Comparison of ENCODE assay signal across 1 cellular context in the genomic region with DNA sequence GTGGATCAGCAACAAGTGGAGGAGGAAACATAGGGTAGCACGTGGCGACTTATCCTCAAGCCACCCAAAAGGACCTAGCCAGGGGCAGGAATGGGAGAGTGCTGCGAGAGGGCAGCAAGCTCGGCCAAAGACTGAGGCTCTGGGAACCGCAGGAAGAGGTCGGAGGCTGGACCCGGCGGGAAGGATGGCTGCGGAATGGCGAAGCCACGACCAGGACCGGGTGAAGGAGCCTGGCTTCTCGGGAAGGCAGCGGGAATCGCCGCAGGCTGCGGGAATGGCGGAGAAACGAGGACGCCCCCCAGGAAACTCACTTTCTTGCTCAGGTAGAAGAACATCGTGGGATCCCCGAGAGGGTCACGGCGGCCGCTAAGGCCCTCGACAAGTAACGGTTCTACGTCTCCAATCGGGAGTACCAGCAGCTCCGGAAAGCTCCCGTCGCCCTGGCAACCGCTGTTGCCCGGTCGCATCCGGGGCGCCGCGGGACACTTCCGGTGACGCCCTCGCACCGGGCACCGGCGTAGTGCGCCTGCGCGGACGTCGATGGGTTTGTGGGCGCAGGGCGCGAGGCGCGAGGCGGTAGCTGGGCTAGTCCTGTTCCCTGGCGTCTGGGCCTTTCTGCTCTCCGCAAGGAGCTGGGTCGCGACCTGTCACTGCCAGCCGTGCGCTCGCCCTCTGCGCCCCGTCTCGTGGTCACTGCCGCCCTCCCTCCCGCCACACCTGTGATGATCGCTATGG.
TF ChIP-seq lines count a peak whose summit lies in the region.

A gene (minus strand): TSS at position 425 of the 735 bp plus-strand sequence. CDS start 90 bp downstream, at position 335.

TF ChIP-seq in IMR-90, 13 proteins besides CTCF, POLR2A, EP300 and RAD21 (continued from another document):
- TF ChIP-seq, protein P1, sequence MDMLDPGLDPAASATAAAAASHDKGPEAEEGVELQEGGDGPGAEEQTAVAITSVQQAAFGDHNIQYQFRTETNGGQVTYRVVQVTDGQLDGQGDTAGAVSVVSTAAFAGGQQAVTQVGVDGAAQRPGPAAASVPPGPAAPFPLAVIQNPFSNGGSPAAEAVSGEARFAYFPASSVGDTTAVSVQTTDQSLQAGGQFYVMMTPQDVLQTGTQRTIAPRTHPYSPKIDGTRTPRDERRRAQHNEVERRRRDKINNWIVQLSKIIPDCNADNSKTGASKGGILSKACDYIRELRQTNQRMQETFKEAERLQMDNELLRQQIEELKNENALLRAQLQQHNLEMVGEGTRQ (IDR thresholded peaks at IDR 0.05; ENCODE audit: low read depth, low read length): peak; percentile 6; the same call in 1 of the 2 replicates
